In genomic region chr18:36458306-36458705, GRCh38 we compare ENCODE assay signal across 26 cellular contexts.
"Had no signal": no experiment of that assay in that cellular context is flagged by ENCODE, and none has a peak within 500 bp of the region (broad histone marks: within the 10 kb centered on the region; RNA-seq: fewer than 3 reads in every experiment).

No MANE protein-coding gene starts in this region.

- H3K4me3 ChIP-seq: adrenal gland, body of pancreas, breast epithelium, K562, Peyer's patch, SK-N-MC had no signal

- H3K36me3 ChIP-seq: adrenal gland, breast epithelium, Peyer's patch had no signal

- H3K27ac ChIP-seq: adrenal gland, body of pancreas, breast epithelium, Peyer's patch, SK-N-MC had no signal

- H3K9me3 ChIP-seq: adrenal gland, body of pancreas, breast epithelium, Peyer's patch had no signal

- H3K27me3 ChIP-seq: adrenal gland, body of pancreas, breast epithelium, Peyer's patch had no signal

- ATAC-seq: activated CD8-positive, alpha-beta T cell treated with anti-CD3 and anti-CD28 coated beads, Interleukin-2, amount 10 ng/mL, durations not matched to agents 7 days and 5 days; activated naive CD4-positive, alpha-beta T cell treated with anti-CD3 and anti-CD28 coated beads, Interleukin-2, amount 50 U/mL, for 72 hours; activated T-cell treated with anti-CD3 and anti-CD28 coated beads, Interleukin-2, amount 50 U/mL, for 4 hours; body of pancreas; K562; PC-3 had no signal

- DNase-seq: activated CD4-positive, alpha-beta T cell treated with anti-CD3 and anti-CD28 coated beads, Interleukin-2, amount 10 ng/mL, durations not matched to agents 7 days and 5 days; activated CD4-positive, alpha-beta T cell treated with anti-CD3 and anti-CD28 coated beads, Interleukin-2, amount 50 U/mL, for 48 hours; activated CD8-positive, alpha-beta T cell treated with anti-CD3 and anti-CD28 coated beads, Interleukin-2, amount 10 ng/mL, durations not matched to agents 7 days and 5 days; activated gamma-delta T cell treated with Interleukin-2 at 50 U/mL for 16 hours; activated naive CD4-positive, alpha-beta T cell treated with anti-CD3 and anti-CD28 coated beads for 36 hours; activated T-cell treated with anti-CD3 and anti-CD28 coated beads for 4 hours; activated T-cell treated with anti-CD3 and anti-CD28 coated beads, Interleukin-2, amount 50 U/mL, for 4 hours; adrenal gland; body of pancreas; IMR-90; NCI-H1048; NCI-H1105 treated with DMSO at 0.1 percent for 48 hours; NCI-H1436; NCI-H1694; NCI-H1930; NCI-H2081 treated with DMSO at 0.1 percent for 48 hours; NCI-H226; NCI-H524 treated with DMSO at 0.1 percent for 48 hours; NK-92 treated with Interleukin-12 subunit alpha and Interleukin-12 subunit beta, amount 100 ng/mL, for 24 hours; PC-3; Peyer's patch; RPMI8226 had no signal

- H3K4me1 ChIP-seq: adrenal gland, breast epithelium, Peyer's patch had no signal
